ENCODE assay signal across 8 cellular contexts in genomic region chr22:23591203-23591791, GRCh38. TPM values are rescaled to one million over a fixed set of nuclear protein-coding genes. Genes with fewer than 3 reads are reported as not detected.
DNase-seq lines count a peak whose midpoint lies in the region; ATAC-seq and TF ChIP-seq lines count a peak whose summit lies in the region.

No MANE protein-coding gene starts in this region.

- ATAC-seq in left lobe of liver (peak; percentile 90), HG02852 (IDR thresholded peaks at IDR 0.05; ENCODE audit: unreplicated experiment) (no peak), GM21723 (IDR thresholded peaks at IDR 0.05; ENCODE audit: unreplicated experiment) (no peak)

- H3K4me3 ChIP-seq in GM12864 (ENCODE audit: low read depth, low read length), result no peak overlapping the region

- peak; percentile 96 for TF ChIP-seq CTCF in GM12864 (IDR thresholded peaks at IDR 0.05; ENCODE audit: low read depth, low read length, missing control alignments)

- peak; percentile 18 for DNase-seq in GM12864 (ENCODE audit: low read depth)
- peak; percentile 26 for DNase-seq in NCI-H146 (lab: John Stamatoyannopoulos, UW)
- peak; percentile 10 to 22 (median 21) for DNase-seq in activated CD4-positive, CD25-positive, alpha-beta regulatory T cell (lab: John Stamatoyannopoulos, UW)
- peak; percentile 15 for DNase-seq in central memory CD4-positive, alpha-beta T cell
- DNase-seq in left lobe of liver (ENCODE audit: low spot score), result peak; percentile 58
- peak; percentile 63 for DNase-seq in stimulated activated CD4-positive, alpha-beta T cell treated with anti-CD3 and anti-CD28 coated beads, Interleukin-4, amount 100 ng/mL, for 24 hours

RNA-seq across cellular contexts. Expression of gene IGLL1, which starts 11.2 kb away (rescaled TPM):
- total RNA-seq in left lobe of liver, result not detected

RNA-seq across cellular contexts. Expression of gene DRICH1, which starts 40.8 kb away (rescaled TPM):
- 0.18 TPM for total RNA-seq in left lobe of liver
